Comparison of ENCODE assay signal across 1 cellular context in the genomic region with DNA sequence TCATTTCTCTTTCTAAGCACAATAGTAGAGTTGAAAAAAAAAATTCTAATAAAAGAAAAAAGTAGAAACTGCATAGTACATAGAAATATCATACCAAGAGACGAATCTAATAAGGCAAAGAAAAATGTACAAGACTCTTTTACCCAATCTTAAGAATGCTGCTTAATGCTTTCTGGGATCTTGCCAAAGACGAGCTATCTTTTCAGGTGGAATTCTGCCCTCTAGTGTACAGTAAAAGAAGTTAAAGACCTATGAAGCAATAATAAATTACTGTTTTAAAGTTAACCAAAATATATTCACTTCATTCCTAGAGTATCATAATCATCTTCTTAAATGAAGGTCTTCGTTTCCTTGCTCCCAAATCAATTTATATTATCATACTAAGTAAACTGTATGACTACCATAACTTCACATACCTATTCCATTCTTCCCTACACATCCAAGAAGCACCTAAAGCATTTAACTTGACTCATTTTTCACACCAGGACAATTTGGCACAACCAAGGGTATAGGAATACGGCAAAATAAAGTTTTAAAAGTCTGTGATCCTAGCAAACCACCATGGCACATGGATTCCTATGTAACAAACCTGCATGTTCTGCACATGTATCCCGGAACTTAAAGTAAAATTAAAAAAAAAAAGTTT.
TF ChIP-seq lines count a peak whose summit lies in the region.

No MANE protein-coding gene starts in this region.

TF ChIP-seq in GM23338, 12 proteins besides CTCF, POLR2A, EP300 and RAD21 (continued from another document):
- TF ChIP-seq, protein P1, sequence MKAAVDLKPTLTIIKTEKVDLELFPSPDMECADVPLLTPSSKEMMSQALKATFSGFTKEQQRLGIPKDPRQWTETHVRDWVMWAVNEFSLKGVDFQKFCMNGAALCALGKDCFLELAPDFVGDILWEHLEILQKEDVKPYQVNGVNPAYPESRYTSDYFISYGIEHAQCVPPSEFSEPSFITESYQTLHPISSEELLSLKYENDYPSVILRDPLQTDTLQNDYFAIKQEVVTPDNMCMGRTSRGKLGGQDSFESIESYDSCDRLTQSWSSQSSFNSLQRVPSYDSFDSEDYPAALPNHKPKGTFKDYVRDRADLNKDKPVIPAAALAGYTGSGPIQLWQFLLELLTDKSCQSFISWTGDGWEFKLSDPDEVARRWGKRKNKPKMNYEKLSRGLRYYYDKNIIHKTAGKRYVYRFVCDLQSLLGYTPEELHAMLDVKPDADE (IDR thresholded peaks at IDR 0.05) = no peak
- TF ChIP-seq REST (IDR thresholded peaks at IDR 0.05; ENCODE audit: unreplicated experiment) = no peak
- TF ChIP-seq JUNB (IDR thresholded peaks at IDR 0.05; ENCODE audit: unreplicated experiment) = no peak
- TF ChIP-seq CREB1 (CRISPR knock-in tag; IDR thresholded peaks at IDR 0.05; ENCODE audit: low read depth) = no peak
- TF ChIP-seq POLR2AphosphoS5 (IDR thresholded peaks at IDR 0.05; ENCODE audit: low read depth) = no peak
- TF ChIP-seq EZH2phosphoT487 (IDR thresholded peaks at IDR 0.05; ENCODE audit: unreplicated experiment) = no peak
- no peak for TF ChIP-seq ZNF331 (CRISPR knock-in tag; IDR thresholded peaks at IDR 0.05; ENCODE audit: low read depth)
- TF ChIP-seq NANOG (IDR thresholded peaks at IDR 0.05; ENCODE audit: borderline replicate concordance) = no peak
